11 cellular contexts compared by ENCODE assay signal in the genomic region with DNA sequence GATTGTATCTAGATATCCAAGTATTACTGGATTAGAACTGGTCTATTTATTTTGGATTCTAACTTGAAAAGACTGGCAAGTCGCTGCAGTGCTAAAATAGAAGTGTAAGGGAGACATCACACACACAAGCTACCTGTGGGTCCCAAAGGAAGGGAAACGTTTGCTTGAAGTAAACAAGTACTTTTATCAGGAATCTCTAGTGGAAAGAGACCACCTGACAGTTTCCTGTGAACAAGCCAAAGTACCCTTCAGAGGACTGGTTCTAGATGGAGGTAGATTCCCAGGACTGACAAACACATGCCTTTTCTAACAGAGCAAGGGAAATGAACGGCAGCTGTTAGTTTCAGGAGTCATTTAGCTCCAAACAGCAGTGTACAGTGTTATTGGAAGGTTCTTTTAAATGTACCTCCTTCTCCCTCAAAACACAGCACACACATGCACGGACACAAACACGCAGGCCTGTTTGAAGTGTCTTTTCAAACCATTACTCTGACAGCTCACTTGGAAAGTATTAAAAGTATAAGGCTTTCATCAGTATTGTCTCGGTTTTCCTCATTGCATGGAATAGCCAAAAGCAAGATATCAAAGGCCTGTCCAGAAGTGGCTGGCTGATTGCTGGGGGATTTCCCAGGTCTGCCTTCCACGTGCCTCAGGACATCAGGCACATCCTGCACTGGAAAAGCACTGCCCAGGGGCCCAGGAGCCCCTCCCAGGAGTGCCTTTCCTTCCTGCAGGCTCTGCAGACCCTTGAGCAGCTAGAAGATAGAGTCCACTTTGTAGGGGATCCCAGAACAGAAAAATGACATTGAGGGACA.
DNase-seq lines count a peak whose midpoint lies in the region; ATAC-seq and TF ChIP-seq lines count a peak whose summit lies in the region.
"Had no signal": no experiment of that assay in that cellular context is flagged by ENCODE, and none has a peak within 500 bp of the region (broad histone marks: within the 10 kb centered on the region; RNA-seq: fewer than 3 reads in every experiment).

No MANE protein-coding gene starts in this region.

- peak; percentile 44; the same call in 2 of the 3 replicates for ATAC-seq in SK-N-SH treated with all-trans-retinoic acid at 6 μM for 48 hours
- no peak for ATAC-seq in mucosa of descending colon
- ATAC-seq: naive thymus-derived CD8-positive, alpha-beta T cell had no signal

- H3K27me3 Mint-ChIP-seq in H9 (ENCODE audit: low read depth) = no peaks in the 10 kb centered on the region
- H3K27me3 Mint-ChIP-seq: activated CD4-positive, alpha-beta T cell treated with anti-CD3 and anti-CD28 coated beads, Interleukin-2, amount 10 ng/mL, durations not matched to agents 24 days and 14 days; naive thymus-derived CD8-positive, alpha-beta T cell had no signal

- H3K36me3 ChIP-seq in mesenchymal stem cell (ENCODE audit: control insufficient read depth in 1 of 2, insufficient read depth in 2 of 2, low read depth in 1 of 2, low read length in 2 of 2) (no peaks in the 10 kb centered on the region), mucosa of descending colon (ENCODE audit: low read depth) (no peaks in the 10 kb centered on the region)

- H3K4me1 Mint-ChIP-seq in H9 = peaks cover 25 to 33% of the 10 kb centered on the region in 2 experiments

- DNase-seq in ELF-1 (ENCODE audit: low read depth, low spot score) (peak; percentile 56), H9 (no peak), mesenchymal stem cell (peak; percentile 7), mucosa of descending colon (no peak), epidermal melanocyte (ENCODE audit: insufficient read length, low spot score) (no peak)
- no peak for DNase-seq in stimulated activated CD4-positive, alpha-beta T cell treated with anti-CD3 and anti-CD28 coated beads, Interleukin-4, amount 100 ng/mL, for 4 hours
- DNase-seq: activated CD4-positive, alpha-beta T cell treated with anti-CD3 and anti-CD28 coated beads, Interleukin-2, amount 10 ng/mL, durations not matched to agents 24 days and 14 days; effector CD8-positive, alpha-beta T cell; naive thymus-derived CD8-positive, alpha-beta T cell; testis had no signal

- H3K4me3 ChIP-seq in mesenchymal stem cell (ENCODE audit: insufficient read depth in 1 of 2, low read depth in 1 of 2, low read length in 2 of 2) = no peak overlapping the region
- H3K4me3 ChIP-seq in mucosa of descending colon = no peak overlapping the region
- H3K4me3 ChIP-seq: testis had no signal

- peaks cover 3 to 10% (median 8%) of the 10 kb centered on the region in 3 experiments; a peak in 6 of 7 replicates for H3K36me3 Mint-ChIP-seq in H9 (ENCODE audit: insufficient read depth in 1 of 3, low read depth in 3 of 3)

- H3K56ac ChIP-seq in H9 (ENCODE audit: insufficient read length, low read depth, low read length) = no peak overlapping the region

- H2BK15ac ChIP-seq in H9 (ENCODE audit: low read depth, low read length) (no peak overlapping the region; the same call in 1 of the 2 replicates), mesenchymal stem cell (ENCODE audit: low read depth, poor library complexity, severe bottlenecking) (no peak overlapping the region)

- H2BK120ac ChIP-seq in H9 (ENCODE audit: low read depth, low read length, poor library complexity, severe bottlenecking) = no peak overlapping the region
- no peak overlapping the region for H2BK120ac ChIP-seq in mesenchymal stem cell (ENCODE audit: low read depth, low read length)

- H3K14ac ChIP-seq in H9 (ENCODE audit: insufficient read depth, low read length) = no peak overlapping the region
- H3K14ac ChIP-seq in mesenchymal stem cell (ENCODE audit: low read length in 2 of 2) = no peak overlapping the region

- H3K4me3 Mint-ChIP-seq in H9 = no peak overlapping the region
- H3K4me3 Mint-ChIP-seq: activated CD4-positive, alpha-beta T cell treated with anti-CD3 and anti-CD28 coated beads, Interleukin-2, amount 10 ng/mL, durations not matched to agents 24 days and 14 days; naive thymus-derived CD8-positive, alpha-beta T cell had no signal

- H3K9ac ChIP-seq in H9 (ENCODE audit: extremely low read depth, insufficient read length, low read length) = no peak overlapping the region
- no peak overlapping the region for H3K9ac ChIP-seq in mesenchymal stem cell (ENCODE audit: low read length)

- H3K27ac Mint-ChIP-seq in H9 = peak overlapping the region in 2 of 3 experiments; percentile 12 to 38; a peak in 1 of 7 replicates
- H3K27ac Mint-ChIP-seq: activated CD4-positive, alpha-beta T cell treated with anti-CD3 and anti-CD28 coated beads, Interleukin-2, amount 10 ng/mL, durations not matched to agents 24 days and 14 days had no signal

- H3K9me3 ChIP-seq in H9 (ENCODE audit: control insufficient read depth, low read depth, low read length) (no peaks in the 10 kb centered on the region), mesenchymal stem cell (ENCODE audit: control insufficient read depth, low read length) (no peaks in the 10 kb centered on the region), mucosa of descending colon (no peaks in the 10 kb centered on the region)
- H3K9me3 ChIP-seq: testis had no signal

- H2AFZ ChIP-seq in H9 (ENCODE audit: low read length) (no peak overlapping the region), mesenchymal stem cell (ENCODE audit: low read depth, low read length) (no peak overlapping the region)

- no peak overlapping the region for H3T11ph ChIP-seq in H9 (ENCODE audit: low read length)

- H4K8ac ChIP-seq in H9 (replicated peaks; ENCODE audit: insufficient read length, low read depth, low read length) (no peak overlapping the region), mesenchymal stem cell (ENCODE audit: low read length) (no peak overlapping the region)

- no peak overlapping the region for H2AK5ac ChIP-seq in H9 (ENCODE audit: insufficient read length, low read length)
- H2AK5ac ChIP-seq in mesenchymal stem cell (ENCODE audit: low read length, severe bottlenecking) = no peak overlapping the region

- H3K18ac ChIP-seq in H9 (ENCODE audit: insufficient read length, low read depth, low read length) = no peak overlapping the region
- H3K18ac ChIP-seq in mesenchymal stem cell (ENCODE audit: low read depth in 1 of 2, low read length in 2 of 2) = peak overlapping the region in 1 of 2 experiments; percentile 6

- no peaks in the 10 kb centered on the region for H4K20me1 ChIP-seq in H9 (ENCODE audit: control insufficient read depth, insufficient read depth, insufficient read length)

- H3K4ac ChIP-seq in H9 (ENCODE audit: low read depth, low read length) = no peak overlapping the region
- H3K4ac ChIP-seq in mesenchymal stem cell (ENCODE audit: low read depth in 1 of 2, low read length in 2 of 2) = no peak overlapping the region

- H2BK12ac ChIP-seq in H9 (ENCODE audit: insufficient read length, low read depth, low read length) (no peak overlapping the region), mesenchymal stem cell (ENCODE audit: low read length in 2 of 2) (no peak overlapping the region)

- H2BK5ac ChIP-seq in H9 (ENCODE audit: insufficient read length, low read length) (no peak overlapping the region), mesenchymal stem cell (ENCODE audit: low read depth, low read length, poor library complexity, severe bottlenecking) (no peak overlapping the region)

- H4K91ac ChIP-seq in H9 (ENCODE audit: insufficient read length, low read depth, low read length) = no peak overlapping the region
- no peak overlapping the region for H4K91ac ChIP-seq in mesenchymal stem cell (ENCODE audit: low read length)

- H3K27ac ChIP-seq in H9 (ENCODE audit: insufficient read length, low read depth, low read length) (no peak overlapping the region), mesenchymal stem cell (ENCODE audit: low read length, poor library complexity, severe bottlenecking) (no peak overlapping the region)
- H3K27ac ChIP-seq: testis had no signal

- no peaks in the 10 kb centered on the region for H3K23me2 ChIP-seq in H9 (ENCODE audit: insufficient read length, low read depth, low read length, poor library complexity, severe bottlenecking)

- H3K23ac ChIP-seq in H9 (ENCODE audit: insufficient read length, low read depth, low read length) (no peak overlapping the region), mesenchymal stem cell (ENCODE audit: low read length in 2 of 2) (no peak overlapping the region)

- H3K9me3 Mint-ChIP-seq in H9 = peaks cover 3 to 5% of the 10 kb centered on the region in 2 experiments; a peak in 2 of 5 replicates
- H3K9me3 Mint-ChIP-seq: activated CD4-positive, alpha-beta T cell treated with anti-CD3 and anti-CD28 coated beads, Interleukin-2, amount 10 ng/mL, durations not matched to agents 24 days and 14 days had no signal

- H3K27me3 ChIP-seq in H9 (ENCODE audit: insufficient read depth, low read length) (no peaks in the 10 kb centered on the region), mesenchymal stem cell (ENCODE audit: control insufficient read depth in 1 of 2, insufficient read depth in 1 of 2, low read length in 2 of 2) (no peaks in the 10 kb centered on the region)
- H3K27me3 ChIP-seq: testis had no signal

- H3K4me1 ChIP-seq in H9 (ENCODE audit: insufficient read depth, low read length) (peaks cover 7% of the 10 kb centered on the region), mesenchymal stem cell (ENCODE audit: control insufficient read depth, insufficient read depth, low read depth, low read length) (peaks cover 7% of the 10 kb centered on the region), mucosa of descending colon (ENCODE audit: low read depth) (no peaks in the 10 kb centered on the region)

- WGBS in H9 (ENCODE audit: extremely low coverage, insufficient read length, low lambda C conversion rate) = no CpG with 5 or more reads among the region's 7 CpGs
- WGBS in mesenchymal stem cell = 61% methylated on average over 6 of the region's 7 CpGs

- no peak overlapping the region for H4K5ac ChIP-seq in H9 (ENCODE audit: insufficient read length, low read depth, low read length)

- no peak overlapping the region for H3K4me2 ChIP-seq in H9 (ENCODE audit: insufficient read depth, insufficient read length, low read length)
- H3K4me2 ChIP-seq in mesenchymal stem cell (ENCODE audit: low read length, poor library complexity, severe bottlenecking) = no peak overlapping the region

- TF ChIP-seq CTCF in H9 (conservative IDR thresholded peaks at IDR 0.05) (no peak), mucosa of descending colon (IDR thresholded peaks at IDR 0.05) (no peak)

- intact Hi-C loops in mucosa of descending colon (cut with DNase I, micrococcal nuclease) = no loop called here

- H3K79me1 ChIP-seq in H9 (ENCODE audit: insufficient read depth, low read depth, low read length, poor library complexity, severe bottlenecking) (no peaks in the 10 kb centered on the region), mesenchymal stem cell (replicated peaks; ENCODE audit: low read length, poor library complexity, severe bottlenecking) (no peaks in the 10 kb centered on the region)

- no peaks in the 10 kb centered on the region for H3K79me2 ChIP-seq in H9 (ENCODE audit: insufficient read depth, low read length)

- no peak overlapping the region for H2BK20ac ChIP-seq in H9 (ENCODE audit: low read depth, low read length, poor library complexity, severe bottlenecking)

TF ChIP-seq in SK-N-SH treated with all-trans-retinoic acid at 6 μM for 48 hours, 23 proteins besides CTCF, POLR2A, EP300 and RAD21 (continues in another document):
- TF ChIP-seq PPARA (CRISPR knock-in tag; IDR thresholded peaks at IDR 0.05; ENCODE audit: borderline replicate concordance) = no peak
- TF ChIP-seq ZNF70 (CRISPR knock-in tag; IDR thresholded peaks at IDR 0.05) = no peak
- no peak for TF ChIP-seq ZC3H10 (CRISPR knock-in tag; IDR thresholded peaks at IDR 0.05)
- TF ChIP-seq ZNF8 (CRISPR knock-in tag; IDR thresholded peaks at IDR 0.05) = no peak
- no peak for TF ChIP-seq ZFP30 (CRISPR knock-in tag; IDR thresholded peaks at IDR 0.05)

Comparison
In these comparisons a context has a peak if more than half of its experiments do, and no peak if none do; other contexts are left out.
1. DNase-seq: peak in ELF-1 (single experiment) and mesenchymal stem cell (single experiment); none in H9 (single experiment), mucosa of descending colon (0 of 3), stimulated activated CD4-positive, alpha-beta T cell treated with anti-CD3 and anti-CD28 coated beads, Interleukin-4, amount 100 ng/mL, for 4 hours (0 of 2) and epidermal melanocyte (single experiment).